ENCODE assay signal across 13 cellular contexts in genomic region chr9:93156475-93157008, GRCh38. TPM values are rescaled to one million over a fixed set of nuclear protein-coding genes. Genes with fewer than 3 reads are reported as not detected.
DNase-seq lines count a peak whose midpoint lies in the region; ATAC-seq, FAIRE-seq and TF ChIP-seq lines count a peak whose summit lies in the region.
"Had no signal": no experiment of that assay in that cellular context is flagged by ENCODE, and none has a peak within 500 bp of the region (broad histone marks: within the 10 kb centered on the region; RNA-seq: fewer than 3 reads in every experiment).

No MANE protein-coding gene starts in this region.

- DNase-seq in GM10266 (ENCODE audit: extremely low spot score) (peak; percentile 37), T-helper 17 cell (no peak), left lobe of liver (ENCODE audit: low spot score) (no peak), D721Med (ENCODE audit: insufficient read length, low spot score) (no peak), HuH-7 (ENCODE audit: low spot score) (no peak)
- DNase-seq: effector CD8-positive, alpha-beta T cell; H7; mesenchymal stem cell; NCI-H1105 had no signal

- no peaks in the 10 kb centered on the region for H3K36me3 Mint-ChIP-seq in T-helper 17 cell (ENCODE audit: low read depth)

- peaks cover 11% of the 10 kb centered on the region for H3K4me1 Mint-ChIP-seq in T-helper 17 cell

- H3K27me3 Mint-ChIP-seq in T-helper 17 cell: no peaks in the 10 kb centered on the region

- H3K4me3 Mint-ChIP-seq in T-helper 17 cell: no peak overlapping the region

- ATAC-seq in GM19025 (IDR thresholded peaks at IDR 0.05; ENCODE audit: low read depth, unreplicated experiment) (peak; percentile 53), T-helper 17 cell (peak; percentile 70), left lobe of liver (peak; percentile 44), HG03469 (IDR thresholded peaks at IDR 0.05; ENCODE audit: unreplicated experiment) (no peak), GM21360 (IDR thresholded peaks at IDR 0.05; ENCODE audit: unreplicated experiment) (no peak)

- no peaks in the 10 kb centered on the region for H3K9me3 ChIP-seq in T-helper 17 cell (ENCODE audit: control insufficient read depth, low read length, poor library complexity, severe bottlenecking)
- H3K9me3 ChIP-seq: prostate gland had no signal

- TF ChIP-seq CTCF in GM10266 (IDR thresholded peaks at IDR 0.05; ENCODE audit: control insufficient read depth, insufficient read depth, low read depth, missing control alignments) (no peak), D721Med (IDR thresholded peaks at IDR 0.05; ENCODE audit: insufficient read depth, missing control alignments) (no peak)

- FAIRE-seq in D721Med (lab: Jason Lieb, UNC): no peak

- H3K27ac Mint-ChIP-seq in T-helper 17 cell: peak overlapping the region; percentile 63

RNA-seq across cellular contexts. Expression of gene NINJ1, which starts 22.5 kb away (rescaled TPM):
- total RNA-seq in T-helper 17 cell (100 to 1,000 TPM; 169 to 219 TPM), left lobe of liver (53.3 TPM)

RNA-seq across cellular contexts. Expression of gene WNK2, which starts 27.4 kb away (rescaled TPM):
- total RNA-seq in T-helper 17 cell: not detected
- total RNA-seq in left lobe of liver: 3.7 TPM

Comparison
In these comparisons a context has a peak if more than half of its experiments do, and no peak if none do; other contexts are left out.
1. ATAC-seq: peak in GM19025 (single experiment), T-helper 17 cell (single experiment) and left lobe of liver (single experiment); none in HG03469 (single experiment) and GM21360 (single experiment).